ENCODE assay signal across 24 cellular contexts in genomic region chr6:77313595-77313994, GRCh38.
"Had no signal": no experiment of that assay in that cellular context is flagged by ENCODE, and none has a peak within 500 bp of the region (broad histone marks: within the 10 kb centered on the region; RNA-seq: fewer than 3 reads in every experiment).

No MANE protein-coding gene starts in this region.

- H3K4me1 ChIP-seq: esophagus squamous epithelium, heart right ventricle, neural progenitor cell, parathyroid adenoma, right lobe of liver, tibial nerve, upper lobe of left lung had no signal

- H3K4me3 ChIP-seq: coronary artery, esophagus squamous epithelium, heart right ventricle, lung, mucosa of descending colon, neural progenitor cell, right lobe of liver, thoracic aorta, tibial nerve, upper lobe of left lung had no signal

- H3K79me2 ChIP-seq: parathyroid adenoma had no signal

- H3K4me2 ChIP-seq: neural progenitor cell had no signal

- H2AFZ ChIP-seq: neural progenitor cell, parathyroid adenoma had no signal

- H3K9ac ChIP-seq: neural progenitor cell, parathyroid adenoma had no signal

- DNase-seq: dermis blood vessel endothelial cell; effector memory CD4-positive, alpha-beta T cell; erythroblast; esophagus squamous epithelium; foreskin melanocyte; glutamatergic neuron; heart right ventricle; hippocampal formation; left ventricle myocardium superior; mesenchymal stem cell; mucosa of descending colon; naive B cell; right lobe of liver; small intestine; stimulated activated CD4-positive, alpha-beta T cell treated with anti-CD3 and anti-CD28 coated beads, Interleukin-15, amount 100 ng/mL, for 24 hours; stimulated activated CD4-positive, alpha-beta T cell treated with anti-CD3 and anti-CD28 coated beads, Interleukin-2, amount 100 ng/mL, for 48 hours; stimulated activated naive B cell treated with anti-CD40 and anti-IgM and Interleukin-4, amounts not matched to agents 10 μg/mL and 1 μg/mL and 100 μg/mL, for 72 hours; upper lobe of left lung had no signal

- ATAC-seq: heart right ventricle; left ventricle myocardium superior; mucosa of descending colon; right lobe of liver; stimulated activated naive B cell treated with anti-CD40 and anti-IgM and Interleukin-4, amounts not matched to agents 10 μg/mL and 1 μg/mL and 100 μg/mL, for 72 hours had no signal

- H3K36me3 ChIP-seq: esophagus squamous epithelium, heart right ventricle, neural progenitor cell, right lobe of liver, thoracic aorta, tibial nerve, upper lobe of left lung had no signal

- H3K9me3 ChIP-seq: esophagus squamous epithelium, heart right ventricle, right lobe of liver, thoracic aorta, tibial nerve, upper lobe of left lung had no signal

- H3K27ac ChIP-seq: coronary artery, esophagus squamous epithelium, heart right ventricle, neural progenitor cell, parathyroid adenoma, right lobe of liver, thoracic aorta, tibial nerve, upper lobe of left lung had no signal

- H3K27me3 ChIP-seq: esophagus squamous epithelium, heart right ventricle, neural progenitor cell, right lobe of liver, tibial nerve, upper lobe of left lung had no signal
